ENCODE assay signal across 9 cellular contexts in the genomic region with DNA sequence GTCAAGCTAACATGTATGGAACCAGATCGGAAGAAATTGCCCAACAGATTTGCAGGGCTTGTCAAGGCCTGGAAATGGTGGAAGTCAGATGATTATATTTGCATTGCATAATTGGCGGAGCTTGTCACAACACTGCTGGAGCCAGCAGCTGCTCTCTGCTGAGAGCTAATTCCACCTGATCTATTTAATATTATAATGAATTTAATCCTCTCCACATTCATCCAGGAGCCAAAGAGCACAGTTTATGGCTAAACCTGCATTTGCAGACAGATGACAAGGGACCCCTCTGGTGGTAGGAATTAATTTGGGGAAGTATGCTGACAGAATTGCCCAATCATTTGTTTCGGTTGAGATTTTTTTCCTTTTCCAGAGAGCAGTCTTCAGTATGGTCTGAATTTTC.
DNase-seq lines count a peak whose midpoint lies in the region; ATAC-seq and TF ChIP-seq lines count a peak whose summit lies in the region.
"Had no signal": no experiment of that assay in that cellular context is flagged by ENCODE, and none has a peak within 500 bp of the region (broad histone marks: within the 10 kb centered on the region; RNA-seq: fewer than 3 reads in every experiment).

No MANE protein-coding gene starts in this region.

- ATAC-seq in GM18870 (IDR thresholded peaks at IDR 0.05; ENCODE audit: unreplicated experiment), result no peak
- ATAC-seq in GM18907 (IDR thresholded peaks at IDR 0.05; ENCODE audit: unreplicated experiment), result no peak

- DNase-seq in AG08395 (ENCODE audit: low spot score) (peak; percentile 22), RKO (ENCODE audit: low spot score) (peak; percentile 11), iPS-NIHi7 (ENCODE audit: extremely low spot score) (peak; percentile 52), HCEC 1CT (no peak), HuH-7 (ENCODE audit: low spot score) (no peak)
- DNase-seq: activated naive CD4-positive, alpha-beta T cell treated with Interleukin-2 at 50 U/mL for 16 hours had no signal

- TF ChIP-seq CTCF in LNCAP (IDR thresholded peaks at IDR 0.05), result peak; percentile 38; the same call in 1 of the 2 replicates

Comparison
In these comparisons a context has a peak if more than half of its experiments do, and no peak if none do; other contexts are left out.
1. DNase-seq: peak in AG08395 (single experiment), RKO (single experiment) and iPS-NIHi7 (single experiment); none in HCEC 1CT (single experiment) and HuH-7 (single experiment).